1 cellular context compared by ENCODE assay signal in the genomic region with DNA sequence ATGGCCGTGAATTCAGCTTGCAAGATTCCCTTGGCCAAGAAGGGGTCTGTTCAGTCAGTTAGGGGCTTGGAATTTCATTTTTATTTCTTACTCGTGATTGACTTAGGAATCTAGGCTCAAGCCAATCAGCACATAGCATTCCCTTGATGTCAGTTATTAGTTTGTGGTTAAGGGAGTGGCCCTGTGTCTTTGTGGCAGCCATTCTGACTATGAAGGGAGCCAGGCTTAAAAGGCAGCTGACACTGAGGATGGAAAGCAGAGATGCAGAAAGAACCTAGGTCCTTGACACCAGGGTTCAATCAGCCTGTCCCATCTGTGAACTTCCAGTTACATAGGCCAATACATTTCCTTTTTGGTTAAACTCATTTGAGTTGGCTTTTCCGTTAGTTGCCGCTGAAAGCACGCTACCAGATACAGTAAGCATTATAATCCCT.
TF ChIP-seq lines count a peak whose summit lies in the region.

No MANE protein-coding gene starts in this region.

TF ChIP-seq in GM23338, 12 proteins besides CTCF, POLR2A, EP300 and RAD21 (continued from another document):
- TF ChIP-seq, protein P1, sequence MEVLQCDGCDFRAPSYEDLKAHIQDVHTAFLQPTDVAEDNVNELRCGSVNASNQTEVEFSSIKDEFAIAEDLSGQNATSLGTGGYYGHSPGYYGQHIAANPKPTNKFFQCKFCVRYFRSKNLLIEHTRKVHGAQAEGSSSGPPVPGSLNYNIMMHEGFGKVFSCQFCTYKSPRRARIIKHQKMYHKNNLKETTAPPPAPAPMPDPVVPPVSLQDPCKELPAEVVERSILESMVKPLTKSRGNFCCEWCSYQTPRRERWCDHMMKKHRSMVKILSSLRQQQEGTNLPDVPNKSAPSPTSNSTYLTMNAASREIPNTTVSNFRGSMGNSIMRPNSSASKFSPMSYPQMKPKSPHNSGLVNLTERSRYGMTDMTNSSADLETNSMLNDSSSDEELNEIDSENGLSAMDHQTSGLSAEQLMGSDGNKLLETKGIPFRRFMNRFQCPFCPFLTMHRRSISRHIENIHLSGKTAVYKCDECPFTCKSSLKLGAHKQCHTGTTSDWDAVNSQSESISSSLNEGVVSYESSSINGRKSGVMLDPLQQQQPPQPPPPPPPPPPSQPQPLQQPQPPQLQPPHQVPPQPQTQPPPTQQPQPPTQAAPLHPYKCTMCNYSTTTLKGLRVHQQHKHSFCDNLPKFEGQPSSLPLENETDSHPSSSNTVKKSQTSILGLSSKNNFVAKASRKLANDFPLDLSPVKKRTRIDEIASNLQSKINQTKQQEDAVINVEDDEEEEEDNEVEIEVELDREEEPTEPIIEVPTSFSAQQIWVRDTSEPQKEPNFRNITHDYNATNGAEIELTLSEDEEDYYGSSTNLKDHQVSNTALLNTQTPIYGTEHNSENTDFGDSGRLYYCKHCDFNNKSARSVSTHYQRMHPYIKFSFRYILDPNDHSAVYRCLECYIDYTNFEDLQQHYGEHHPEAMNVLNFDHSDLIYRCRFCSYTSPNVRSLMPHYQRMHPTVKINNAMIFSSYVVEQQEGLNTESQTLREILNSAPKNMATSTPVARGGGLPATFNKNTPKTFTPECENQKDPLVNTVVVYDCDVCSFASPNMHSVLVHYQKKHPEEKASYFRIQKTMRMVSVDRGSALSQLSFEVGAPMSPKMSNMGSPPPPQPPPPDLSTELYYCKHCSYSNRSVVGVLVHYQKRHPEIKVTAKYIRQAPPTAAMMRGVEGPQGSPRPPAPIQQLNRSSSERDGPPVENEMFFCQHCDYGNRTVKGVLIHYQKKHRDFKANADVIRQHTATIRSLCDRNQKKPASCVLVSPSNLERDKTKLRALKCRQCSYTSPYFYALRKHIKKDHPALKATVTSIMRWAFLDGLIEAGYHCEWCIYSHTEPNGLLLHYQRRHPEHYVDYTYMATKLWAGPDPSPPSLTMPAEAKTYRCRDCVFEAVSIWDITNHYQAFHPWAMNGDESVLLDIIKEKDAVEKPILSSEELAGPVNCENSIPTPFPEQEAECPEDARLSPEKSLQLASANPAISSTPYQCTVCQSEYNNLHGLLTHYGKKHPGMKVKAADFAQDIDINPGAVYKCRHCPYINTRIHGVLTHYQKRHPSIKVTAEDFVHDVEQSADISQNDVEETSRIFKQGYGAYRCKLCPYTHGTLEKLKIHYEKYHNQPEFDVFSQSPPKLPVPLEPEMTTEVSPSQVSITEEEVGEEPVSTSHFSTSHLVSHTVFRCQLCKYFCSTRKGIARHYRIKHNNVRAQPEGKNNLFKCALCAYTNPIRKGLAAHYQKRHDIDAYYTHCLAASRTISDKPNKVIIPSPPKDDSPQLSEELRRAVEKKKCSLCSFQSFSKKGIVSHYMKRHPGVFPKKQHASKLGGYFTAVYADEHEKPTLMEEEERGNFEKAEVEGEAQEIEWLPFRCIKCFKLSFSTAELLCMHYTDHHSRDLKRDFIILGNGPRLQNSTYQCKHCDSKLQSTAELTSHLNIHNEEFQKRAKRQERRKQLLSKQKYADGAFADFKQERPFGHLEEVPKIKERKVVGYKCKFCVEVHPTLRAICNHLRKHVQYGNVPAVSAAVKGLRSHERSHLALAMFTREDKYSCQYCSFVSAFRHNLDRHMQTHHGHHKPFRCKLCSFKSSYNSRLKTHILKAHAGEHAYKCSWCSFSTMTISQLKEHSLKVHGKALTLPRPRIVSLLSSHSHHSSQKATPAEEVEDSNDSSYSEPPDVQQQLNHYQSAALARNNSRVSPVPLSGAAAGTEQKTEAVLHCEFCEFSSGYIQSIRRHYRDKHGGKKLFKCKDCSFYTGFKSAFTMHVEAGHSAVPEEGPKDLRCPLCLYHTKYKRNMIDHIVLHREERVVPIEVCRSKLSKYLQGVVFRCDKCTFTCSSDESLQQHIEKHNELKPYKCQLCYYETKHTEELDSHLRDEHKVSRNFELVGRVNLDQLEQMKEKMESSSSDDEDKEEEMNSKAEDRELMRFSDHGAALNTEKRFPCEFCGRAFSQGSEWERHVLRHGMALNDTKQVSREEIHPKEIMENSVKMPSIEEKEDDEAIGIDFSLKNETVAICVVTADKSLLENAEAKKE (CRISPR knock-in tag; IDR thresholded peaks at IDR 0.05), result no peak
- TF ChIP-seq EZH2phosphoT487 (IDR thresholded peaks at IDR 0.05; ENCODE audit: unreplicated experiment), result no peak
- TF ChIP-seq, protein P2, sequence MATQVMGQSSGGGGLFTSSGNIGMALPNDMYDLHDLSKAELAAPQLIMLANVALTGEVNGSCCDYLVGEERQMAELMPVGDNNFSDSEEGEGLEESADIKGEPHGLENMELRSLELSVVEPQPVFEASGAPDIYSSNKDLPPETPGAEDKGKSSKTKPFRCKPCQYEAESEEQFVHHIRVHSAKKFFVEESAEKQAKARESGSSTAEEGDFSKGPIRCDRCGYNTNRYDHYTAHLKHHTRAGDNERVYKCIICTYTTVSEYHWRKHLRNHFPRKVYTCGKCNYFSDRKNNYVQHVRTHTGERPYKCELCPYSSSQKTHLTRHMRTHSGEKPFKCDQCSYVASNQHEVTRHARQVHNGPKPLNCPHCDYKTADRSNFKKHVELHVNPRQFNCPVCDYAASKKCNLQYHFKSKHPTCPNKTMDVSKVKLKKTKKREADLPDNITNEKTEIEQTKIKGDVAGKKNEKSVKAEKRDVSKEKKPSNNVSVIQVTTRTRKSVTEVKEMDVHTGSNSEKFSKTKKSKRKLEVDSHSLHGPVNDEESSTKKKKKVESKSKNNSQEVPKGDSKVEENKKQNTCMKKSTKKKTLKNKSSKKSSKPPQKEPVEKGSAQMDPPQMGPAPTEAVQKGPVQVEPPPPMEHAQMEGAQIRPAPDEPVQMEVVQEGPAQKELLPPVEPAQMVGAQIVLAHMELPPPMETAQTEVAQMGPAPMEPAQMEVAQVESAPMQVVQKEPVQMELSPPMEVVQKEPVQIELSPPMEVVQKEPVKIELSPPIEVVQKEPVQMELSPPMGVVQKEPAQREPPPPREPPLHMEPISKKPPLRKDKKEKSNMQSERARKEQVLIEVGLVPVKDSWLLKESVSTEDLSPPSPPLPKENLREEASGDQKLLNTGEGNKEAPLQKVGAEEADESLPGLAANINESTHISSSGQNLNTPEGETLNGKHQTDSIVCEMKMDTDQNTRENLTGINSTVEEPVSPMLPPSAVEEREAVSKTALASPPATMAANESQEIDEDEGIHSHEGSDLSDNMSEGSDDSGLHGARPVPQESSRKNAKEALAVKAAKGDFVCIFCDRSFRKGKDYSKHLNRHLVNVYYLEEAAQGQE (IDR thresholded peaks at IDR 0.05; ENCODE audit: unreplicated experiment), result no peak
TF ChIP-seq in GM23338: peak in this region for 0.
